In the genomic region with DNA sequence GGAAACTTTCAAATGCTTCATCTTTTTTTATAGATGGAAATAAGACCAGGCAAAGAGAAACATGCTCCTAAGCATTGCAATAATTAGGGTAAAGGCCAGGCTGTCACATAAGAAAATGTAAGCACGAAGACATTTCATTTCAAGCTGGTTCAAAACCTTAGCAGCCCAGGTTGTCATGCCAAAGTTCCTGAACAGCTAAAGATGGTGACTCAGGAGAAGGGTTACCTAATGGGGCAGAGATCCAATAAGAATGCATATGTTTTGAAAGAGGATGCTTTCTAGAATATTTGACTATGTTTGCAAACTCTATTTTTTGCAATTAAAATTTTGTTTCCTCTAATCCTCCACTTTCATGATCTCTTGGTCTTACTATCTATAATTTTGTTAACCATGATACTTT, we compare ENCODE assay signal across 24 cellular contexts.
DNase-seq lines count a peak whose midpoint lies in the region; ATAC-seq and TF ChIP-seq lines count a peak whose summit lies in the region.
"Had no signal": no experiment of that assay in that cellular context is flagged by ENCODE, and none has a peak within 500 bp of the region (broad histone marks: within the 10 kb centered on the region; RNA-seq: fewer than 3 reads in every experiment).

No MANE protein-coding gene starts in this region.

- H3K9me3 ChIP-seq in GM23248 (ENCODE audit: low read depth) (no peaks in the 10 kb centered on the region), IMR-90 (ENCODE audit: control insufficient read depth, insufficient read depth, low read length) (no peaks in the 10 kb centered on the region), upper lobe of left lung (no peaks in the 10 kb centered on the region)
- H3K9me3 ChIP-seq: BE2C had no signal

- H2BK120ac ChIP-seq in IMR-90 (ENCODE audit: low read depth, low read length): no peak overlapping the region

- no peak overlapping the region for H4K8ac ChIP-seq in IMR-90 (ENCODE audit: low read depth in 2 of 2, low read length in 2 of 2)

- TF ChIP-seq POLR2A in IMR-90 (IDR thresholded peaks at IDR 0.05; ENCODE audit: low read depth, low read length) (no peak), upper lobe of left lung (IDR thresholded peaks at IDR 0.05) (no peak)

- peaks cover 8 to 10% of the 10 kb centered on the region in 2 experiments; a peak in 2 of 4 replicates for H3K79me1 ChIP-seq in IMR-90 (ENCODE audit: low read depth in 1 of 2, low read length in 2 of 2)

- H3K18ac ChIP-seq in IMR-90 (ENCODE audit: low read depth, low read length): no peak overlapping the region

- no peak overlapping the region for H4K91ac ChIP-seq in IMR-90 (ENCODE audit: insufficient read depth, low read depth, low read length)

- H3K56ac ChIP-seq in IMR-90 (ENCODE audit: extremely low read depth, insufficient read depth, low read length): no peak overlapping the region

- no peaks in the 10 kb centered on the region for H3F3A ChIP-seq in GM23248 (ENCODE audit: insufficient read depth)

- H3K27me3 ChIP-seq in GM23248 (replicated peaks; ENCODE audit: insufficient read depth): no peaks in the 10 kb centered on the region
- no peaks in the 10 kb centered on the region for H3K27me3 ChIP-seq in IMR-90 (ENCODE audit: control insufficient read depth, insufficient read depth, low read length)
- H3K27me3 ChIP-seq in upper lobe of left lung: no peaks in the 10 kb centered on the region
- H3K27me3 ChIP-seq: BLaER1 had no signal

- TF ChIP-seq RAD21 in IMR-90 (IDR thresholded peaks at IDR 0.05; ENCODE audit: low read length): no peak

- no peak overlapping the region for H2AK5ac ChIP-seq in IMR-90 (ENCODE audit: low read depth, low read length)

- no peak overlapping the region for H2AK9ac ChIP-seq in IMR-90 (replicated peaks; ENCODE audit: low read depth, low read length, poor library complexity)

- ATAC-seq in IMR-90 (ENCODE audit: low read depth) (no peak), upper lobe of left lung (ENCODE audit: low FRiP score in 2 of 2) (no peak)
- ATAC-seq: GM12878 had no signal

- no peaks in the 10 kb centered on the region for H3K9me2 ChIP-seq in GM23248 (ENCODE audit: insufficient read depth)

- no peak overlapping the region for H2BK5ac ChIP-seq in IMR-90 (ENCODE audit: low read depth, low read length, poor library complexity, severe bottlenecking)

- no peak overlapping the region for H3K23ac ChIP-seq in IMR-90 (ENCODE audit: low read depth, low read length)

- no TSS peak for BruUV-seq in IMR-90 (replicated peaks; lab: Mats Ljungman, UMichigan)

- POLR2A ChIA-PET in IMR-90 (lab: Charles Lee; ENCODE audit: unreplicated experiment): no interaction called here

- H3K79me2 ChIP-seq in GM23248 (ENCODE audit: insufficient read depth): no peaks in the 10 kb centered on the region

- intact Hi-C loops in IMR-90 (cut with micrococcal nuclease): no loop called here

- H3K9me1 ChIP-seq in IMR-90 (ENCODE audit: insufficient read depth, low read length): no peaks in the 10 kb centered on the region; the same call in 1 of the 2 replicates

- H3K4me3 ChIP-seq in GM23248 (no peak overlapping the region), IMR-90 (ENCODE audit: insufficient read depth, low read depth, low read length) (no peak overlapping the region), epithelial cell of esophagus (ENCODE audit: low read length) (no peak overlapping the region), upper lobe of left lung (no peak overlapping the region)
- H3K4me3 ChIP-seq: BLaER1, GM12878 had no signal

- H3K4ac ChIP-seq in IMR-90 (ENCODE audit: low read depth, low read length): no peak overlapping the region

- no peak overlapping the region for H2BK15ac ChIP-seq in IMR-90 (ENCODE audit: low read depth, low read length)

- H3K4me1 ChIP-seq in GM23248 (ENCODE audit: insufficient read depth) (peaks cover 3% of the 10 kb centered on the region), IMR-90 (ENCODE audit: control insufficient read depth, insufficient read depth, low read length) (peaks cover 2% of the 10 kb centered on the region; the same call in 1 of the 2 replicates), upper lobe of left lung (peaks cover 8 to 11% (median 9%) of the 10 kb centered on the region in 4 donors)
- H3K4me1 ChIP-seq: BE2C had no signal

- TF ChIP-seq CTCF in IMR-90 (conservative IDR thresholded peaks at IDR 0.05; ENCODE audit: low read depth, low read length) (no peak), epithelial cell of esophagus (IDR thresholded peaks at IDR 0.05; ENCODE audit: insufficient read depth, low read depth, low read length, missing control alignments) (no peak), upper lobe of left lung (IDR thresholded peaks at IDR 0.05) (no peak)

- no peak overlapping the region for H3K14ac ChIP-seq in IMR-90 (replicated peaks; ENCODE audit: low read depth, low read length)

- H2BK20ac ChIP-seq in IMR-90 (ENCODE audit: low read depth, low read length): no peak overlapping the region

- no peaks in the 10 kb centered on the region for H4K20me1 ChIP-seq in GM23248 (ENCODE audit: insufficient read depth)
- no peaks in the 10 kb centered on the region for H4K20me1 ChIP-seq in IMR-90 (ENCODE audit: insufficient read depth, low read length)
- H4K20me1 ChIP-seq: BLaER1 had no signal

- dilution Hi-C loops in IMR-90 (cut with HindIII; ENCODE audit: low sequenced_read_pairs, unreplicated experiment): no loop called here

- no peak for TF ChIP-seq EP300 in upper lobe of left lung (IDR thresholded peaks at IDR 0.05)

- H3K9ac ChIP-seq in GM23248: no peak overlapping the region
- no peak overlapping the region for H3K9ac ChIP-seq in IMR-90 (ENCODE audit: low read depth, low read length)
- H3K9ac ChIP-seq: BLaER1 had no signal

- DNase-seq in NCI-H82 (lab: John Stamatoyannopoulos, UW) (peak; percentile 56), NCI-H82 treated with DMSO at 0.1 percent for 48 hours (lab: John Stamatoyannopoulos, UW; ENCODE audit: unreplicated experiment) (no peak), GM23248 (peak; percentile 20), IMR-90 (peak; percentile 36), epithelial cell of esophagus (ENCODE audit: low read depth) (peak; percentile 57), upper lobe of left lung (no peak), NOMO-1 treated with DMSO at 0.1 percent for 48 hours (lab: John Stamatoyannopoulos, UW; ENCODE audit: unreplicated experiment) (no peak)
- DNase-seq: 8988T; ACHN; BE2C; C1 segment of cervical spinal cord; CD4-positive, alpha-beta memory T cell; CD4-positive, CD25-positive, alpha-beta regulatory T cell; CD8-positive, alpha-beta memory T cell; COR-L47; DMS 273 treated with DMSO at 0.1 percent for 48 hours; DMS153; DMS53; DMS79; DND-41; EL; GDM1 had no signal

- no peak overlapping the region for H4K5ac ChIP-seq in IMR-90 (ENCODE audit: low read depth, low read length)

- 93 to 97% methylated on average over 1 of the region's 1 CpG for WGBS in GM23248 (ENCODE audit: low coverage in 1 of 2, low lambda C conversion rate in 2 of 2, missing lambda C conversion rate in 2 of 2), 2 experiments
- no CpG with 5 or more reads among the region's 1 CpG for WGBS in IMR-90 (ENCODE audit: extremely low coverage in 2 of 2, insufficient read length in 1 of 2), 2 experiments
- WGBS in upper lobe of left lung, 2 donors: 89 to 94% methylated on average over 1 of the region's 1 CpG

- CTCF ChIA-PET in IMR-90 (lab: Yijun Ruan, JAX): no interaction called here

- H2AFZ ChIP-seq in GM23248 (no peak overlapping the region), IMR-90 (replicated peaks; ENCODE audit: low read length, poor library complexity) (no peak overlapping the region)

- H3K36me3 ChIP-seq in GM23248 (ENCODE audit: low read depth) (no peaks in the 10 kb centered on the region), IMR-90 (ENCODE audit: control insufficient read depth, insufficient read depth, low read length) (no peaks in the 10 kb centered on the region), upper lobe of left lung (no peaks in the 10 kb centered on the region)
- H3K36me3 ChIP-seq: BE2C, BLaER1 had no signal

- H3K27ac ChIP-seq in GM23248 (no peak overlapping the region), IMR-90 (ENCODE audit: insufficient read depth, low read length) (no peak overlapping the region), upper lobe of left lung (no peak overlapping the region)
- H3K27ac ChIP-seq: BLaER1 had no signal

- H3K4me2 ChIP-seq in GM23248 (ENCODE audit: unreplicated experiment): no peak overlapping the region
- no peak overlapping the region for H3K4me2 ChIP-seq in IMR-90 (ENCODE audit: low read depth, low read length)
- H3K4me2 ChIP-seq: BLaER1 had no signal

- in situ Hi-C loops in GM23248 (cut with MboI) (no loop called here), IMR-90 (cut with MboI; ENCODE audit: low sequenced_read_pairs) (no loop called here)

TF ChIP-seq in IMR-90, 13 proteins besides CTCF, POLR2A, EP300 and RAD21 (continues in another document):
- TF ChIP-seq SMC3 (IDR thresholded peaks at IDR 0.05; ENCODE audit: low read depth, low read length) (no peak), USF2 (IDR thresholded peaks at IDR 0.05; ENCODE audit: low read depth, low read length) (no peak), CHD1 (IDR thresholded peaks at IDR 0.05; ENCODE audit: low read depth, low read length) (no peak), ELK1 (IDR thresholded peaks at IDR 0.05; ENCODE audit: borderline replicate concordance, low read depth, low read length) (no peak), NFE2L2 (IDR thresholded peaks at IDR 0.05; ENCODE audit: low read depth, low read length) (no peak), CEBPB (IDR thresholded peaks at IDR 0.05; ENCODE audit: low read depth, low read length) (no peak), FOS (IDR thresholded peaks at IDR 0.05; ENCODE audit: low read depth, low read length) (no peak), MXI1 (IDR thresholded peaks at IDR 0.05; ENCODE audit: borderline replicate concordance, low read depth, low read length) (no peak), MAFK (IDR thresholded peaks at IDR 0.05; ENCODE audit: low read depth, low read length) (no peak), RCOR1 (IDR thresholded peaks at IDR 0.05; ENCODE audit: insufficient replicate concordance, low read length) (no peak), RFX5 (IDR thresholded peaks at IDR 0.05; ENCODE audit: low read depth, low read length) (no peak)

Comparison
In these comparisons a context has a peak if more than half of its experiments do, and no peak if none do; other contexts are left out.
1. DNase-seq: peak in NCI-H82 (single experiment), GM23248 (single experiment), IMR-90 (single experiment) and epithelial cell of esophagus (single experiment); none in NCI-H82 treated with DMSO at 0.1 percent for 48 hours (single experiment), upper lobe of left lung (0 of 2) and NOMO-1 treated with DMSO at 0.1 percent for 48 hours (single experiment).